ENCODE assay signal across 15 cellular contexts in genomic region chr9:97755618-97756267, GRCh38. TPM values are rescaled to one million over a fixed set of nuclear protein-coding genes. Genes with fewer than 3 reads are reported as not detected.
DNase-seq lines count a peak whose midpoint lies in the region; ATAC-seq and TF ChIP-seq lines count a peak whose summit lies in the region.
"Had no signal": no experiment of that assay in that cellular context is flagged by ENCODE, and none has a peak within 500 bp of the region (broad histone marks: within the 10 kb centered on the region; RNA-seq: fewer than 3 reads in every experiment).

No MANE protein-coding gene starts in this region.

- 43 to 52% methylated on average over 4 of the region's 4 CpGs for WGBS in thyroid gland, 2 donors

- peak in 1 of 2 donors; percentile 34 for TF ChIP-seq POLR2A in thyroid gland (IDR thresholded peaks at IDR 0.05)

- no peak overlapping the region for H3K27ac ChIP-seq in left ventricle myocardium inferior (replicated peaks)
- H3K27ac ChIP-seq in thyroid gland = peak overlapping the region; percentile 84 to 88 (median 86)
- H3K27ac ChIP-seq: 22Rv1, A549, BLaER1 had no signal

- DNase-seq in DMS53 (lab: John Stamatoyannopoulos, UW) = peak; percentile 11
- DNase-seq in DMS53 treated with DMSO at 0.1 percent for 48 hours (lab: John Stamatoyannopoulos, UW; ENCODE audit: unreplicated experiment) = no peak
- no peak for DNase-seq in Right ventricle myocardium inferior (ENCODE audit: missing footprints)
- no peak for DNase-seq in left ventricle myocardium inferior
- peak; percentile 23 for DNase-seq in NCI-H69 (lab: John Stamatoyannopoulos, UW)
- peak; percentile 86 to 89 for DNase-seq in thyroid gland
- DNase-seq in H7 = no peak
- DNase-seq: CD4-positive, alpha-beta memory T cell; DMS153; DND-41; EL had no signal

- H3K4me1 ChIP-seq in left ventricle myocardium inferior = peaks cover 5% of the 10 kb centered on the region
- peaks cover 79 to 91% of the 10 kb centered on the region in 2 donors for H3K4me1 ChIP-seq in thyroid gland
- H3K4me1 ChIP-seq: HAP-1 had no signal

- no peaks in the 10 kb centered on the region for H3K36me3 ChIP-seq in left ventricle myocardium inferior
- H3K36me3 ChIP-seq in thyroid gland = no peaks in the 10 kb centered on the region
- H3K36me3 ChIP-seq in H7 (replicated peaks; ENCODE audit: control insufficient read depth, insufficient read depth, low read length) = no peaks in the 10 kb centered on the region
- H3K36me3 ChIP-seq: BLaER1, HAP-1 had no signal

- peak; percentile 70 for ATAC-seq in Right ventricle myocardium inferior
- ATAC-seq: A549 had no signal

- H3K9me3 ChIP-seq in left ventricle myocardium inferior (replicated peaks) = peaks cover 10% of the 10 kb centered on the region
- no peaks in the 10 kb centered on the region for H3K9me3 ChIP-seq in thyroid gland
- H3K9me3 ChIP-seq: BLaER1, HAP-1 had no signal

- H3K4me3 ChIP-seq in left ventricle myocardium inferior = no peak overlapping the region
- H3K4me3 ChIP-seq in thyroid gland (replicated peaks in 1 of 3) = no peak overlapping the region
- H3K4me3 ChIP-seq in H7 (ENCODE audit: insufficient read depth, low read depth, low read length) = no peak overlapping the region
- H3K4me3 ChIP-seq: A549, BLaER1, HAP-1 had no signal

- TF ChIP-seq CTCF in left ventricle myocardium inferior (IDR thresholded peaks at IDR 0.05; ENCODE audit: borderline replicate concordance) (no peak), thyroid gland (IDR thresholded peaks at IDR 0.05) (no peak)

- H3K27me3 ChIP-seq in left ventricle myocardium inferior (ENCODE audit: low read depth) (peaks cover 35% of the 10 kb centered on the region), thyroid gland (no peaks in the 10 kb centered on the region), H7 (ENCODE audit: control insufficient read depth, insufficient read depth, low read length) (no peaks in the 10 kb centered on the region; the same call in 1 of the 2 replicates)
- H3K27me3 ChIP-seq: BLaER1 had no signal

- intact Hi-C loops in Right ventricle myocardium inferior (cut with DNase I) (no loop called here), left ventricle myocardium inferior (cut with micrococcal nuclease) (no loop called here), thyroid gland (cut with DNase I) (no loop called here)

RNA-seq across cellular contexts. Expression of gene XPA, which starts 58.6 kb away (rescaled TPM):
- total RNA-seq in Right ventricle myocardium inferior (6.4 TPM), left ventricle myocardium inferior (5.8 TPM), thyroid gland (10 to 100 TPM; 25.6 to 42.5 (median 35.8) TPM)
- total RNA-seq in H7 (2014; rRNA removed; shearing (Covaris generic)) = 1.5 and 3.5 TPM in 2 replicates

Comparison
In these comparisons a context has a peak if more than half of its experiments do, and no peak if none do; other contexts are left out.
1. DNase-seq: peak in DMS53 (single experiment), NCI-H69 (single experiment) and thyroid gland (2 of 2); none in DMS53 treated with DMSO at 0.1 percent for 48 hours (single experiment), Right ventricle myocardium inferior (single experiment), left ventricle myocardium inferior (single experiment) and H7 (single experiment).